20 cellular contexts compared by ENCODE assay signal in the genomic region with DNA sequence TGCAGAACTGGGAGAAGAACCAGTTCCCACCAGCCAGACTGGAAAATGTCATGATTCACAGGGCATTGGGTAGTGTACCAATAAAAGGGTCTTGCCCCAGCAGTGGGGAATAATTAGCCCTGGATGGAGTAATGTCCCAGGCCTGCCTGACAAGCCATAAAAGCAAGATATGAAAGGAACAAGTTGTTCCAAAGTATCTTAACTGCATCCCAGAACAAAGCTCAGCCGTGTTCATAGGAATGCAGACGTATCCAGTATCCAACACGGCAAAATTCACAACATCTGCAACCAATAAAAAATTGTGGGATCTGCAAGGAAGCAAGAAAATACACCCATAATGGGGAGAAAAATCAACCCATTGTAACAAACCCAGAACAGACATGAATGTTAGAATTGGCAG. TPM values are rescaled to one million over a fixed set of nuclear protein-coding genes. Genes with fewer than 3 reads are reported as not detected.
"Had no signal": no experiment of that assay in that cellular context is flagged by ENCODE, and none has a peak within 500 bp of the region (broad histone marks: within the 10 kb centered on the region; RNA-seq: fewer than 3 reads in every experiment).

No MANE protein-coding gene starts in this region.

- H3K4me1 ChIP-seq: parathyroid adenoma had no signal

- H3K36me3 ChIP-seq: neutrophil, tibial nerve, vagina, WERI-Rb-1 had no signal

- ATAC-seq: activated naive CD4-positive, alpha-beta T cell treated with anti-CD3 and anti-CD28 coated beads, Interleukin-2, amount 50 U/mL, for 72 hours; natural killer cell treated with Interleukin-12 subunit alpha and Interleukin-12 subunit beta and Interleukin-15 and Interleukin-18, amount 100 ng/mL, for 72 hours; stimulated activated naive CD8-positive, alpha-beta T cell treated with anti-CD3 and anti-CD28 coated beads, Interleukin-15, Interleukin-2, amounts not matched to agents 100 U/mL and 50 U/mL, for 24 hours; T-helper 17 cell had no signal

- H3K9me3 ChIP-seq: neutrophil, vagina had no signal

- H3K4me3 ChIP-seq: lung, tibial nerve, vagina had no signal

- H3K27ac ChIP-seq: neutrophil, parathyroid adenoma, vagina, WERI-Rb-1 had no signal

- DNase-seq: activated CD4-positive, alpha-beta T cell treated with anti-CD3 and anti-CD28 coated beads for 1 hour; activated CD4-positive, alpha-beta T cell treated with anti-CD3 and anti-CD28 coated beads, Interleukin-2, amount 50 U/mL, for 48 hours; activated gamma-delta T cell; amniotic stem cell; dermis blood vessel endothelial cell; effector memory CD4-positive, alpha-beta T cell; stimulated activated naive CD8-positive, alpha-beta T cell treated with anti-CD3 and anti-CD28 coated beads, Interleukin-15, Interleukin-2, amounts not matched to agents 100 U/mL and 50 U/mL, for 24 hours; substantia nigra; T-helper 17 cell; WERI-Rb-1 had no signal

- H3K27me3 ChIP-seq: tibial nerve, vagina had no signal

RNA-seq across cellular contexts. Expression of a gene that starts 47.9 kb away (rescaled TPM):
- total RNA-seq: cardiac septum, dermis blood vessel endothelial cell, renal cortical epithelial cell, skeletal muscle tissue had no signal

RNA-seq across cellular contexts. Expression of a gene that starts 50.9 kb away (rescaled TPM):
- total RNA-seq: activated naive CD4-positive, alpha-beta T cell treated with anti-CD3 and anti-CD28 coated beads, Interleukin-2, amount 50 U/mL, for 72 hours; cardiac septum; dermis blood vessel endothelial cell; natural killer cell treated with Interleukin-12 subunit alpha and Interleukin-12 subunit beta and Interleukin-15 and Interleukin-18, amount 100 ng/mL, for 72 hours; skeletal muscle tissue; T-helper 17 cell had no signal
